Comparison of ENCODE assay signal across 9 cellular contexts in the genomic region with DNA sequence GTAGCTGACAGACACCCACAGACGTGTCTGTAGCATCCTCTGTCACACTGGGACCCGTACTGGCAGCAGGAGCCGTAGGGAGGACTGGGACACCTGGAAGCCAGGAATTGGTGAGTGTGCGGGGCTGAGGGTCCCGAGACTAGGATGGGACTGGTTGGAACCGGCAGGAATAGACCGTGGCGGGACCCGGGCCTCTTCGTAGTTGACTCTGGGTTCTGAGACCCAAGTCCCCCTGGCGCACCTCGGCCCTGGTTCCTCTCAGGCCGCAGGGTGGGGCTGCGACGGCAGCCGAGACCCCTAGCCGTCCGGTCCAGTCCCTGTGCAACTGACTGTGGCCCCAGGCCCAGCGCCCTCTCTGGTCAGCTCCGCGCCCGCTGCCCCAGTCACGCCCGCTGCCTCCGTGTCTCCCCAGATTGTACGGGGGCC.
DNase-seq lines count a peak whose midpoint lies in the region; ATAC-seq, FAIRE-seq and TF ChIP-seq lines count a peak whose summit lies in the region.
"Had no signal": no experiment of that assay in that cellular context is flagged by ENCODE, and none has a peak within 500 bp of the region (broad histone marks: within the 10 kb centered on the region; RNA-seq: fewer than 3 reads in every experiment).

No MANE protein-coding gene starts in this region.

- H2AFZ ChIP-seq in HepG2 (ENCODE audit: low read length) = no peak overlapping the region
- H2AFZ ChIP-seq in smooth muscle cell (ENCODE audit: low read depth) = peak overlapping the region; percentile 92

- no peak for TF ChIP-seq CTCF in HepG2 (CRISPR knock-in tag; IDR thresholded peaks at IDR 0.05)
- no peak for TF ChIP-seq CTCF in smooth muscle cell (IDR thresholded peaks at IDR 0.05; ENCODE audit: borderline replicate concordance, insufficient read depth, poor library complexity, severe bottlenecking)

- no TSS peak for BruUV-seq in HepG2 (replicated peaks; lab: Mats Ljungman, UMichigan)

- no peak overlapping the region for H3K9ac ChIP-seq in HUES6 (ENCODE audit: low read length)
- H3K9ac ChIP-seq in HepG2 (ENCODE audit: insufficient read depth, low read depth, low read length) = no peak overlapping the region
- no peak overlapping the region for H3K9ac ChIP-seq in smooth muscle cell (ENCODE audit: low read depth)

- no peak overlapping the region for H3K4me2 ChIP-seq in HepG2 (ENCODE audit: low read depth, low read length)
- peak overlapping the region; percentile 88 for H3K4me2 ChIP-seq in smooth muscle cell

- no peak overlapping the region for H3K27ac ChIP-seq in HUES6 (ENCODE audit: low read depth, low read length)
- no peak overlapping the region for H3K27ac ChIP-seq in HepG2 (ENCODE audit: extremely low read length, insufficient read depth, low read length)
- no peak overlapping the region for H3K27ac ChIP-seq in smooth muscle cell (ENCODE audit: low read depth)

- H3K4me3 ChIP-seq in HUES6 (ENCODE audit: low read depth, low read length) = peak overlapping the region; percentile 65; the same call in 1 of the 2 replicates
- H3K4me3 ChIP-seq in HepG2 (replicated peaks in 1 of 3; ENCODE audit: insufficient read depth in 1 of 3, low read depth in 2 of 3, low read length in 3 of 3) = no peak overlapping the region
- peak overlapping the region; percentile 51 for H3K4me3 ChIP-seq in smooth muscle cell

- H3K36me3 ChIP-seq in HUES6 (ENCODE audit: control insufficient read depth, insufficient read depth, low read length) = no peaks in the 10 kb centered on the region
- no peaks in the 10 kb centered on the region; a peak in 1 of 5 replicates for H3K36me3 ChIP-seq in HepG2 (replicated peaks in 1 of 2; ENCODE audit: control insufficient read depth in 1 of 2, insufficient read depth in 2 of 2, low read length in 2 of 2)
- no peaks in the 10 kb centered on the region for H3K36me3 ChIP-seq in smooth muscle cell (ENCODE audit: low read depth)

- H3K79me2 ChIP-seq in HepG2 (ENCODE audit: insufficient read depth, low read length) (no peaks in the 10 kb centered on the region), smooth muscle cell (ENCODE audit: low read depth) (no peaks in the 10 kb centered on the region)

- POLR2A ChIA-PET in HepG2 (lab: Yijun Ruan, JAX) = no interaction called here

- DNase-seq in ecto neural progenitor cell (ENCODE audit: low spot score) (peak; percentile 61), HepG2 (ENCODE audit: low spot score) (no peak), smooth muscle cell (lab: John Stamatoyannopoulos, UW; ENCODE audit: unreplicated experiment) (no peak), cortex of kidney (lab: John Stamatoyannopoulos, UW) (no peak), LoVo (ENCODE audit: low spot score) (no peak), DMS 273 (lab: John Stamatoyannopoulos, UW; ENCODE audit: unreplicated experiment) (no peak)
- DNase-seq: NCI-H2081 treated with DMSO at 0.1 percent for 48 hours had no signal

- CTCF ChIA-PET in HepG2 (lab: Yijun Ruan, JAX; ENCODE audit: low intra/inter-chr PET ratio, low total read pairs) = interaction anchor here (1.1 to 1.7 kb wide), 2 partner anchors 111 to 124 kb away, joined by 4 to 5 read pairs; a partner anchor contains a TSS

- intact Hi-C loops in HepG2 (cut with micrococcal nuclease; ENCODE audit: unreplicated experiment) = no loop called here

- H4K20me1 ChIP-seq in HepG2 (ENCODE audit: insufficient read depth, low read length) (no peaks in the 10 kb centered on the region), smooth muscle cell (ENCODE audit: low read depth) (no peaks in the 10 kb centered on the region)

- FAIRE-seq in HepG2 (lab: Jason Lieb, UNC) = no peak

- TF ChIP-seq RAD21 in HepG2 (CRISPR knock-in tag; IDR thresholded peaks at IDR 0.05) = no peak

- in situ Hi-C loops in HepG2 (cut with HindIII; ENCODE audit: extremely low pct_ligation_motif_present, low pct_unique_long_range_greater_than_20kb) = loop anchor here (10.0 kb wide), 1 partner anchor 111 kb away; no protein-coding TSS in a partner anchor

- 96% methylated on average over 21 of the region's 26 CpGs for WGBS in HepG2 (ENCODE audit: low lambda C conversion rate)
- WGBS in smooth muscle cell (ENCODE audit: low lambda C conversion rate) = 15% methylated on average over 20 of the region's 26 CpGs

- no peaks in the 10 kb centered on the region for H3K4me1 ChIP-seq in HUES6 (ENCODE audit: control insufficient read depth, insufficient read depth, low read length)
- no peaks in the 10 kb centered on the region for H3K4me1 ChIP-seq in HepG2 (ENCODE audit: insufficient read depth, low read length)
- H3K4me1 ChIP-seq in smooth muscle cell (ENCODE audit: low read depth) = no peaks in the 10 kb centered on the region

- ATAC-seq in HepG2 (no peak; the same call in 2 of the 3 replicates), GM21576 (IDR thresholded peaks at IDR 0.05; ENCODE audit: unreplicated experiment) (no peak)

- no peak for TF ChIP-seq EP300 in HepG2 (IDR thresholded peaks at IDR 0.05; ENCODE audit: low read depth in 2 of 2, low read length in 2 of 2)
- TF ChIP-seq EP300 in HepG2 (CRISPR knock-in tag; IDR thresholded peaks at IDR 0.05; ENCODE audit: borderline replicate concordance) = no peak

- no peaks in the 10 kb centered on the region for H3F3A ChIP-seq in smooth muscle cell (ENCODE audit: low read depth)

- H3K9me3 ChIP-seq in HUES6 (ENCODE audit: control insufficient read depth, insufficient read depth, low read depth, low read length) (peaks cover 52% of the 10 kb centered on the region), HepG2 (ENCODE audit: low read length) (no peaks in the 10 kb centered on the region), smooth muscle cell (replicated peaks; ENCODE audit: low read depth) (no peaks in the 10 kb centered on the region)

- H3K27me3 ChIP-seq in HUES6 (ENCODE audit: control insufficient read depth, insufficient read depth, low read length) (no peaks in the 10 kb centered on the region; the same call in 1 of the 2 replicates), HepG2 (ENCODE audit: control insufficient read depth in 1 of 2, insufficient read depth in 2 of 2, low read length in 2 of 2) (no peaks in the 10 kb centered on the region), smooth muscle cell (ENCODE audit: low read depth) (no peaks in the 10 kb centered on the region)

- no peak for TF ChIP-seq POLR2A in HepG2 (IDR thresholded peaks at IDR 0.05; ENCODE audit: insufficient read depth in 1 of 2, low read depth in 2 of 2, low read length in 2 of 2)

TF ChIP-seq in HepG2, 621 proteins besides CTCF, POLR2A, EP300 and RAD21:
- TF ChIP-seq, protein P1, sequence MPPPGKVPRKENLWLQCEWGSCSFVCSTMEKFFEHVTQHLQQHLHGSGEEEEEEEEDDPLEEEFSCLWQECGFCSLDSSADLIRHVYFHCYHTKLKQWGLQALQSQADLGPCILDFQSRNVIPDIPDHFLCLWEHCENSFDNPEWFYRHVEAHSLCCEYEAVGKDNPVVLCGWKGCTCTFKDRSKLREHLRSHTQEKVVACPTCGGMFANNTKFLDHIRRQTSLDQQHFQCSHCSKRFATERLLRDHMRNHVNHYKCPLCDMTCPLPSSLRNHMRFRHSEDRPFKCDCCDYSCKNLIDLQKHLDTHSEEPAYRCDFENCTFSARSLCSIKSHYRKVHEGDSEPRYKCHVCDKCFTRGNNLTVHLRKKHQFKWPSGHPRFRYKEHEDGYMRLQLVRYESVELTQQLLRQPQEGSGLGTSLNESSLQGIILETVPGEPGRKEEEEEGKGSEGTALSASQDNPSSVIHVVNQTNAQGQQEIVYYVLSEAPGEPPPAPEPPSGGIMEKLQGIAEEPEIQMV (CRISPR knock-in tag; IDR thresholded peaks at IDR 0.05; ENCODE audit: low read depth) = no peak
- TF ChIP-seq ZNF776 (CRISPR knock-in tag; IDR thresholded peaks at IDR 0.05) (0 out of 2 replicates have a peak, but pooled peaks have one; percentile 51), AGO2 (optimal IDR thresholded peaks at IDR 0.05; ENCODE audit: low read depth, low read length) (peak; percentile 63), ZNF768 (CRISPR knock-in tag; IDR thresholded peaks at IDR 0.05) (peak; percentile 54; the same call in 1 of the 2 replicates)

Comparison
In these comparisons a context has a peak if more than half of its experiments do, and no peak if none do; other contexts are left out.
1. H3K4me3 ChIP-seq: peak in HUES6 (single experiment) and smooth muscle cell (single experiment); none in HepG2 (0 of 3).